Comparison of ENCODE assay signal across 24 cellular contexts in genomic region chr2:235901243-235901642, GRCh38.
"Had no signal": no experiment of that assay in that cellular context is flagged by ENCODE, and none has a peak within 500 bp of the region (broad histone marks: within the 10 kb centered on the region; RNA-seq: fewer than 3 reads in every experiment).

No MANE protein-coding gene starts in this region.

- H3K36me3 ChIP-seq: breast epithelium, MG63, SJSA1 had no signal

- H3K4me1 ChIP-seq: breast epithelium had no signal

- H3K9me3 ChIP-seq: breast epithelium, MG63, SJSA1 had no signal

- DNase-seq: activated CD4-positive, alpha-beta T cell treated with anti-CD3 and anti-CD28 coated beads for 48 hours; activated CD4-positive, alpha-beta T cell treated with anti-CD3 and anti-CD28 coated beads, Interleukin-2, amount 50 U/mL, for 4 hours; activated CD8-positive, alpha-beta memory T cell treated with anti-CD3 and anti-CD28 coated beads, Interleukin-2, amount 50 U/mL, for 48 hours; activated CD8-positive, alpha-beta T cell treated with anti-CD3 and anti-CD28 coated beads, Interleukin-2, amount 10 ng/mL, durations not matched to agents 7 days and 5 days; activated effector memory CD4-positive, alpha-beta T cell treated with Interleukin-2 at 50 U/mL for 16 hours; activated naive CD4-positive, alpha-beta T cell; activated T-cell treated with anti-CD3 and anti-CD28 coated beads, Interleukin-2, amount 50 U/mL, for 1 hour; aorta; MG63; MV-4-11; NCI-H1092 treated with DMSO at 0.1 percent for 48 hours; NCI-H1436; NCI-H1694 treated with DMSO at 0.1 percent for 48 hours; NCI-H2029 treated with DMSO at 0.1 percent for 48 hours; NCI-H345; NCI-H510A; NCI-H526 treated with DMSO at 0.1 percent for 48 hours; NCI-H82; Right ventricle myocardium superior had no signal

- H3K27ac ChIP-seq: breast epithelium, RWPE1, SJSA1 had no signal

- H3K4me3 ChIP-seq: breast epithelium, MG63, SJSA1 had no signal

- H3K27me3 ChIP-seq: breast epithelium, MG63, SJSA1 had no signal

- ATAC-seq: activated CD4-positive, CD25-positive, alpha-beta regulatory T cell treated with anti-CD3 and anti-CD28 coated beads, Interleukin-2, amount 50 U/mL, for 24 hours; activated CD8-positive, alpha-beta T cell treated with anti-CD3 and anti-CD28 coated beads, Interleukin-2, amount 10 ng/mL, durations not matched to agents 7 days and 5 days; Panc1 had no signal
